Comparison of ENCODE assay signal across 16 cellular contexts in the genomic region with DNA sequence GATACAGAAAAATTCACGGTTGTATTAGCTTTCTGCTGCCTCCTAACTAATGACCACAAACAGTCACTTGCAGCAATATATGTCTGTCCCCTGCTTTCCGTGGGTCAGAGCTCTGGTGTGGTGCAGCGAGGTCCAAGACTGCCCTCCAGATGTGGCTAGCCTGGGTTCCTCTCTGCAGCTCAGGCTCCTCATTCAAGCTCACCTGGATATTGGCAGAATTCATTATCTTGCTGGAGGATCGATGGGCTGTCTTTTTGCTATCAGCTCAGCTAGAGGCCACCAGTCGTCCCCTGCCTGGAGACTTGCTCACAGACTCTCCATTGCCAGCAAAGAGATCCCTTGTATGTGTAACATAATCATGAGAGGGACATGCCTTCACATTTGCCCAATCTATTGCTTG.
"Had no signal": no experiment of that assay in that cellular context is flagged by ENCODE, and none has a peak within 500 bp of the region (broad histone marks: within the 10 kb centered on the region; RNA-seq: fewer than 3 reads in every experiment).

No MANE protein-coding gene starts in this region.

- ATAC-seq: esophagus mucosa; heart left ventricle; naive thymus-derived CD8-positive, alpha-beta T cell; sciatic nerve had no signal

- H3K27ac Mint-ChIP-seq: naive thymus-derived CD8-positive, alpha-beta T cell had no signal

- H3K36me3 ChIP-seq: heart left ventricle, stomach, thoracic aorta, transverse colon had no signal

- H3K4me1 Mint-ChIP-seq: naive thymus-derived CD8-positive, alpha-beta T cell had no signal

- H3K4me1 ChIP-seq: stomach, transverse colon had no signal

- H3K4me3 Mint-ChIP-seq: naive thymus-derived CD8-positive, alpha-beta T cell had no signal

- H3K27me3 ChIP-seq: dorsolateral prefrontal cortex, transverse colon had no signal

- DNase-seq: dorsolateral prefrontal cortex; effector memory CD4-positive, alpha-beta T cell; hippocampal formation; naive thymus-derived CD8-positive, alpha-beta T cell; occipital lobe; stimulated activated CD4-positive, alpha-beta T cell treated with anti-CD3 and anti-CD28 coated beads, Interleukin-12 subunit alpha, Interleukin-12 subunit beta, amount 100 ng/mL, for 4 hours; stimulated activated naive CD4-positive, alpha-beta T cell; stomach; substantia nigra; transverse colon had no signal

- H3K27ac ChIP-seq: coronary artery, skin epidermis, stomach, thoracic aorta, transverse colon had no signal

- H3K4me3 ChIP-seq: coronary artery, dorsolateral prefrontal cortex, heart left ventricle, skin epidermis, stomach, thoracic aorta, transverse colon had no signal
